In genomic region chr1:201634261-201634660, GRCh38 we compare ENCODE assay signal across 25 cellular contexts.
A peak's percentile ranks its signal among the peaks of the same experiment; 100 is the strongest.
DNase-seq lines count a peak whose midpoint lies in the region; FAIRE-seq and TF ChIP-seq lines count a peak whose summit lies in the region.
"Had no signal": no experiment of that assay in that cellular context is flagged by ENCODE, and none has a peak within 500 bp of the region (broad histone marks: within the 10 kb centered on the region; RNA-seq: fewer than 3 reads in every experiment).

No MANE protein-coding gene starts in this region.

- H2AFZ ChIP-seq in mammary epithelial cell (ENCODE audit: low read depth, low read length) (no peak overlapping the region), smooth muscle cell (ENCODE audit: low read depth) (no peak overlapping the region)

- in situ Hi-C loops in mammary epithelial cell (cut with MboI; ENCODE audit: low sequenced_read_pairs in 2 of 2) = no loop called here

- intact Hi-C loops in MCF 10A (cut with micrococcal nuclease) (no loop called here), mammary epithelial cell (cut with micrococcal nuclease) (no loop called here), ovary (cut with DNase I) (no loop called here)

- H3K4me3 ChIP-seq in mammary epithelial cell (replicated peaks in 1 of 3; ENCODE audit: insufficient read depth in 1 of 3, low read depth in 2 of 3, low read length in 3 of 3) = no peak overlapping the region
- no peak overlapping the region for H3K4me3 ChIP-seq in fibroblast of mammary gland (ENCODE audit: control insufficient read depth, low read depth, low read length)
- H3K4me3 ChIP-seq in smooth muscle cell = no peak overlapping the region
- H3K4me3 ChIP-seq in ovary = no peak overlapping the region
- H3K4me3 ChIP-seq: A549, BLaER1, dorsolateral prefrontal cortex, gastrocnemius medialis had no signal

- TF ChIP-seq CTCF in MCF 10A (IDR thresholded peaks at IDR 0.05; ENCODE audit: unreplicated experiment) (no peak), mammary epithelial cell (conservative IDR thresholded peaks at IDR 0.05 in 1 of 2, IDR thresholded peaks at IDR 0.05 in 1 of 2; ENCODE audit: extremely low read depth in 1 of 2, insufficient read depth in 1 of 2, low read depth in 1 of 2, low read length in 2 of 2) (no peak), fibroblast of mammary gland (conservative IDR thresholded peaks at IDR 0.05; ENCODE audit: control insufficient read depth, insufficient read depth, low read depth, low read length) (no peak), smooth muscle cell (IDR thresholded peaks at IDR 0.05; ENCODE audit: borderline replicate concordance, insufficient read depth, poor library complexity, severe bottlenecking) (no peak), ovary (IDR thresholded peaks at IDR 0.05) (no peak)

- peaks cover 5% of the 10 kb centered on the region for H3K4me1 Mint-ChIP-seq in MCF 10A (ENCODE audit: insufficient read depth, unreplicated experiment)
- H3K4me1 Mint-ChIP-seq: activated CD4-positive, alpha-beta T cell treated with anti-CD3 and anti-CD28 coated beads for 36 hours had no signal

- no peaks in the 10 kb centered on the region for H3K36me3 Mint-ChIP-seq in MCF 10A (ENCODE audit: insufficient read depth, unreplicated experiment)

- no peak for TF ChIP-seq POLR2A in ovary (IDR thresholded peaks at IDR 0.05)

- WGBS in mammary epithelial cell (ENCODE audit: low coverage, missing lambda C conversion rate) = 85% methylated on average over 2 of the region's 2 CpGs
- WGBS in smooth muscle cell (ENCODE audit: low lambda C conversion rate) = 43% methylated on average over 2 of the region's 2 CpGs
- 48 to 56% (median 49%) methylated on average over 2 of the region's 2 CpGs for WGBS in ovary, 3 donors

- POLR2A ChIA-PET in MCF 10A (lab: Yijun Ruan, JAX) = interaction anchor here (0.8 to 1.1 kb wide), 2 partner anchors 9 to 52 kb away, joined by 3 read pairs; no protein-coding TSS in a partner anchor

- H3K9ac ChIP-seq in mammary epithelial cell (ENCODE audit: insufficient read depth, low read length) (no peak overlapping the region), smooth muscle cell (ENCODE audit: low read depth) (no peak overlapping the region)
- H3K9ac ChIP-seq: BLaER1 had no signal

- TF ChIP-seq EP300 in ovary (IDR thresholded peaks at IDR 0.05) = no peak

- no peaks in the 10 kb centered on the region for H3K27me3 Mint-ChIP-seq in MCF 10A (ENCODE audit: insufficient read depth, unreplicated experiment)
- H3K27me3 Mint-ChIP-seq: activated CD4-positive, alpha-beta T cell treated with anti-CD3 and anti-CD28 coated beads for 36 hours; activated T-cell treated with anti-CD3 and anti-CD28 coated beads, Interleukin-2, amount 50 U/mL, for 24 hours had no signal

- CTCF ChIA-PET in MCF 10A (lab: Yijun Ruan, JAX) (interaction anchor here (1.3 to 2.8 kb wide), 2 partner anchors 16 to 74 kb away, joined by 7 to 10 read pairs; no protein-coding TSS in a partner anchor), mammary epithelial cell (lab: Charles Lee; ENCODE audit: low non-redundant PET) (no interaction called here)

- no peaks in the 10 kb centered on the region for H4K20me1 ChIP-seq in mammary epithelial cell (ENCODE audit: insufficient read depth, low read length)
- H4K20me1 ChIP-seq in smooth muscle cell (ENCODE audit: low read depth) = peaks cover 61% of the 10 kb centered on the region

- no peaks in the 10 kb centered on the region for H3K9me3 Mint-ChIP-seq in MCF 10A (ENCODE audit: unreplicated experiment)
- H3K9me3 Mint-ChIP-seq: activated T-cell treated with anti-CD3 and anti-CD28 coated beads, Interleukin-2, amount 50 U/mL, for 24 hours had no signal

- H3K36me3 ChIP-seq in mammary epithelial cell (ENCODE audit: insufficient read depth, low read length) (no peaks in the 10 kb centered on the region), smooth muscle cell (ENCODE audit: low read depth) (no peaks in the 10 kb centered on the region), ovary (no peaks in the 10 kb centered on the region)
- H3K36me3 ChIP-seq: gastrocnemius medialis had no signal

- no peaks in the 10 kb centered on the region for H3K79me2 ChIP-seq in mammary epithelial cell (ENCODE audit: insufficient read depth, low read length)
- peaks cover 28% of the 10 kb centered on the region for H3K79me2 ChIP-seq in smooth muscle cell (ENCODE audit: low read depth)

- no peak for FAIRE-seq in RCC 7860 (lab: Jason Lieb, UNC)
- FAIRE-seq: A549 had no signal

- BruUV-seq in MCF 10A (replicated peaks; lab: Mats Ljungman, UMichigan) (no TSS peak), mammary epithelial cell (replicated peaks; lab: Mats Ljungman, UMichigan) (no TSS peak)

- H3K27ac Mint-ChIP-seq in MCF 10A (ENCODE audit: low read depth, unreplicated experiment) = no peak overlapping the region
- H3K27ac Mint-ChIP-seq: activated CD4-positive, alpha-beta T cell treated with anti-CD3 and anti-CD28 coated beads for 36 hours; activated T-cell treated with anti-CD3 and anti-CD28 coated beads, Interleukin-2, amount 50 U/mL, for 24 hours had no signal

- H3K27ac ChIP-seq in mammary epithelial cell (ENCODE audit: insufficient read depth, low read depth, low read length) = no peak overlapping the region
- H3K27ac ChIP-seq in smooth muscle cell (ENCODE audit: low read depth) = peak overlapping the region; percentile 31
- H3K27ac ChIP-seq in ovary = no peak overlapping the region
- H3K27ac ChIP-seq: BLaER1, gastrocnemius medialis had no signal

- DNase-seq in MCF 10A (ENCODE audit: unreplicated experiment) (peak; percentile 30), mammary epithelial cell (no peak), RCC 7860 (ENCODE audit: low spot score) (peak; percentile 28), fibroblast of mammary gland (ENCODE audit: low read depth) (peak; percentile 85), smooth muscle cell (lab: John Stamatoyannopoulos, UW; ENCODE audit: unreplicated experiment) (no peak), cortex of kidney (lab: John Stamatoyannopoulos, UW) (no peak), ovary (no peak), NCI-H1436 (lab: John Stamatoyannopoulos, UW) (no peak)
- DNase-seq: activated CD4-positive, alpha-beta T cell treated with anti-CD3 and anti-CD28 coated beads for 36 hours; activated CD8-positive, alpha-beta memory T cell treated with anti-CD3 and anti-CD28 coated beads for 24 hours; activated naive CD4-positive, alpha-beta T cell treated with Interleukin-2 at 50 U/mL for 16 hours; activated T-cell treated with anti-CD3 and anti-CD28 coated beads, Interleukin-2, amount 50 U/mL, for 24 hours; amygdala; Caco-2; caudate nucleus; dorsolateral prefrontal cortex; gastrocnemius medialis; kidney glomerular epithelial cell; NCI-H1694; NCI-H748 treated with DMSO at 0.1 percent for 48 hours; SIG-M5; stimulated activated CD8-positive, alpha-beta memory T cell treated with anti-CD3 and anti-CD28 coated beads, Interleukin-4, amount 100 ng/mL, for 48 hours; trophoblast cell had no signal

- H3K4me3 Mint-ChIP-seq in MCF 10A (ENCODE audit: unreplicated experiment) = no peak overlapping the region
- H3K4me3 Mint-ChIP-seq: activated CD4-positive, alpha-beta T cell treated with anti-CD3 and anti-CD28 coated beads for 36 hours; activated T-cell treated with anti-CD3 and anti-CD28 coated beads, Interleukin-2, amount 50 U/mL, for 24 hours had no signal

- H3K4me2 ChIP-seq in mammary epithelial cell (ENCODE audit: insufficient read depth, low read depth, low read length) = no peak overlapping the region
- no peak overlapping the region for H3K4me2 ChIP-seq in smooth muscle cell
- H3K4me2 ChIP-seq: A549, BLaER1 had no signal

- H3K4me1 ChIP-seq in mammary epithelial cell (ENCODE audit: insufficient read depth, low read length) (no peaks in the 10 kb centered on the region), smooth muscle cell (ENCODE audit: low read depth) (peaks cover 14% of the 10 kb centered on the region), ovary (ENCODE audit: insufficient read depth) (no peaks in the 10 kb centered on the region)

- H3K9me3 ChIP-seq in mammary epithelial cell (replicated peaks; ENCODE audit: insufficient read depth, low read length) (no peaks in the 10 kb centered on the region), smooth muscle cell (replicated peaks; ENCODE audit: low read depth) (no peaks in the 10 kb centered on the region), ovary (no peaks in the 10 kb centered on the region)
- H3K9me3 ChIP-seq: A549, BLaER1, Caco-2, gastrocnemius medialis had no signal

- dilution Hi-C loops in mammary epithelial cell (cut with HindIII; ENCODE audit: low sequenced_read_pairs) = no loop called here

- H3K27me3 ChIP-seq in mammary epithelial cell (ENCODE audit: insufficient read depth, low read length) (no peaks in the 10 kb centered on the region), smooth muscle cell (ENCODE audit: low read depth) (no peaks in the 10 kb centered on the region), ovary (no peaks in the 10 kb centered on the region)
- H3K27me3 ChIP-seq: BLaER1, dorsolateral prefrontal cortex, gastrocnemius medialis had no signal

- H3F3A ChIP-seq in smooth muscle cell (ENCODE audit: low read depth) = peaks cover 4% of the 10 kb centered on the region

Comparison
In these comparisons a context has a peak if more than half of its experiments do, and no peak if none do; other contexts are left out.
1. DNase-seq: peak in MCF 10A (single experiment), RCC 7860 (single experiment) and fibroblast of mammary gland (single experiment); none in mammary epithelial cell (single experiment), smooth muscle cell (single experiment), cortex of kidney (single experiment), ovary (0 of 5) and NCI-H1436 (single experiment).